In the genomic region with DNA sequence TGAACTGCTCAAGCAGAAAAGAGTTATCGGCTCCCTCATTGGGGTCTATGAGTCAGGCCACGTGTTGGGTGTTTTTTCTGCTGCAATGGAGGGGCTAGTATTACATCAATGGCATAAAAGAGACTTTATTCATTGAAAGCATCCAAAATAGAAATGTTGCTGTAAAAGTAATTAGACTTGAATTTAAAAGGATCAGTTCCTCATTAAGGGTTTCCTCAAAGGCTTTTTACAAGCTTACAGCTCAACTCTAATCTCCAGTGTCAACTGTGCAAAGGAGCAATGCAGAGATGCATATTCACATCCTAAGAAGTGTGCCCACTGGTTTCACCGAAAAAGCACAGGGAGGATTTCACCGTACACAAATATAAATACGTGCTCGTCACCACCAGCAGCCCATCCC, we compare ENCODE assay signal across 28 cellular contexts.
"Had no signal": no experiment of that assay in that cellular context is flagged by ENCODE, and none has a peak within 500 bp of the region (broad histone marks: within the 10 kb centered on the region; RNA-seq: fewer than 3 reads in every experiment).

No MANE protein-coding gene starts in this region.

- H3K9me3 Mint-ChIP-seq: effector memory CD8-positive, alpha-beta T cell; stimulated activated effector memory CD8-positive, alpha-beta T cell treated with anti-CD3 and anti-CD28 coated beads, Interleukin-12 subunit alpha, Interleukin-12 subunit beta, amount 100 ng/mL, for 72 hours; stimulated activated naive CD8-positive, alpha-beta T cell treated with anti-CD3 and anti-CD28 coated beads, Interleukin-15, Interleukin-2, amounts not matched to agents 100 ng/mL and 50 ng/mL, for 24 hours had no signal

- H3K36me3 Mint-ChIP-seq: stimulated activated effector memory CD8-positive, alpha-beta T cell treated with anti-CD3 and anti-CD28 coated beads, Interleukin-12 subunit alpha, Interleukin-12 subunit beta, amount 100 ng/mL, for 72 hours had no signal

- H2AFZ ChIP-seq: neural progenitor cell, parathyroid adenoma had no signal

- H3K27ac ChIP-seq: esophagus squamous epithelium, heart right ventricle, left lung, neural progenitor cell, parathyroid adenoma, thoracic aorta, tibial nerve, upper lobe of left lung had no signal

- ATAC-seq: effector memory CD8-positive, alpha-beta T cell; heart right ventricle; left cardiac atrium; left lung; naive thymus-derived CD4-positive, alpha-beta T cell; sciatic nerve; stimulated activated effector memory CD8-positive, alpha-beta T cell treated with anti-CD3 and anti-CD28 coated beads, Interleukin-12 subunit alpha, Interleukin-12 subunit beta, amount 100 ng/mL, for 72 hours had no signal

- H3K4me3 ChIP-seq: esophagus squamous epithelium, heart right ventricle, left lung, neural progenitor cell, thoracic aorta, tibial nerve, upper lobe of left lung had no signal

- H3K9me3 ChIP-seq: esophagus squamous epithelium, heart right ventricle, left lung, thoracic aorta, tibial nerve, upper lobe of left lung had no signal

- H3K27ac Mint-ChIP-seq: effector memory CD8-positive, alpha-beta T cell; nephron; neural progenitor cell; progenitor cell of endocrine pancreas; stimulated activated effector memory CD8-positive, alpha-beta T cell treated with anti-CD3 and anti-CD28 coated beads, Interleukin-12 subunit alpha, Interleukin-12 subunit beta, amount 100 ng/mL, for 72 hours; stimulated activated naive CD8-positive, alpha-beta T cell treated with anti-CD3 and anti-CD28 coated beads, Interleukin-15, Interleukin-2, amounts not matched to agents 100 ng/mL and 50 ng/mL, for 24 hours had no signal

- H3K79me2 ChIP-seq: parathyroid adenoma had no signal

- FAIRE-seq: endometrium, islet of Langerhans, urothelium cell line had no signal

- H3K4me3 Mint-ChIP-seq: effector memory CD8-positive, alpha-beta T cell; naive thymus-derived CD4-positive, alpha-beta T cell; nephron; neural progenitor cell; stimulated activated effector memory CD8-positive, alpha-beta T cell treated with anti-CD3 and anti-CD28 coated beads, Interleukin-12 subunit alpha, Interleukin-12 subunit beta, amount 100 ng/mL, for 72 hours; stimulated activated naive CD8-positive, alpha-beta T cell treated with anti-CD3 and anti-CD28 coated beads, Interleukin-15, Interleukin-2, amounts not matched to agents 100 ng/mL and 50 ng/mL, for 24 hours had no signal

- H3K27me3 Mint-ChIP-seq: effector memory CD8-positive, alpha-beta T cell; naive thymus-derived CD4-positive, alpha-beta T cell; stimulated activated naive CD8-positive, alpha-beta T cell treated with anti-CD3 and anti-CD28 coated beads, Interleukin-15, Interleukin-2, amounts not matched to agents 100 ng/mL and 50 ng/mL, for 24 hours had no signal

- H3K4me2 ChIP-seq: neural progenitor cell had no signal

- H3K4me1 Mint-ChIP-seq: stimulated activated effector memory CD8-positive, alpha-beta T cell treated with anti-CD3 and anti-CD28 coated beads, Interleukin-12 subunit alpha, Interleukin-12 subunit beta, amount 100 ng/mL, for 72 hours had no signal

- H3K9ac ChIP-seq: neural progenitor cell, parathyroid adenoma had no signal

- H3K27me3 ChIP-seq: heart right ventricle, left lung, neural progenitor cell, tibial nerve, upper lobe of left lung had no signal

- DNase-seq: cortex of kidney; effector memory CD8-positive, alpha-beta T cell; erythroblast; esophagus squamous epithelium; foreskin melanocyte; glutamatergic neuron; heart right ventricle; hippocampal formation; left cardiac atrium; left lung; mesendoderm; midbrain; naive thymus-derived CD4-positive, alpha-beta T cell; stimulated activated CD4-positive, alpha-beta T cell treated with anti-CD3 and anti-CD28 coated beads, Interleukin-2, amount 100 ng/mL, for 24 hours; stimulated activated CD4-positive, alpha-beta T cell treated with anti-CD3 and anti-CD28 coated beads, Interleukin-4, amount 100 ng/mL, for 24 hours had no signal

- H3K4me1 ChIP-seq: esophagus squamous epithelium, heart right ventricle, left lung, neural progenitor cell, parathyroid adenoma, upper lobe of left lung had no signal

- H3K36me3 ChIP-seq: esophagus squamous epithelium, heart right ventricle, left lung, neural progenitor cell, thoracic aorta, tibial nerve, upper lobe of left lung had no signal
